Comparison of ENCODE assay signal across 18 cellular contexts in the genomic region with DNA sequence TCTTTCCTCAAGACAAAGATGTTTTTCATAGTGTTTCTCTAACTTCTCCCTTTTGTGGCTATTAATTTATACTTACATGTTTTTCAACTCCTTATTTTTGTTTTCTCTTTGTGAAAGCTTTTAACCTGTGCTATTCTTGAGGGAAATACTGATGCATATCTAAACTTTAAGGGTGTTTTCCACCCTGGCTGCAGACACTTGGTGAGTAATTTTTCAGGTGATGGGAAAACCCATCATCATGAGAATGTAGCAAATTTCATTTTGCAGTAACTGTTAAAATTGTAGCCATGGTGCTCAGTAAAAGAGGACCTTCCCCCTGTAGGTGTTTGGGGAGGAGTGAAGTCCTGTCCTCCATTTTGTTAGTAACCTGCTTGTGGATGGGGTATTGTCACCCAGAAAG.
DNase-seq lines count a peak whose midpoint lies in the region; ATAC-seq, FAIRE-seq and TF ChIP-seq lines count a peak whose summit lies in the region.
"Had no signal": no experiment of that assay in that cellular context is flagged by ENCODE, and none has a peak within 500 bp of the region (broad histone marks: within the 10 kb centered on the region; RNA-seq: fewer than 3 reads in every experiment).

No MANE protein-coding gene starts in this region.

- in situ Hi-C loops in GM12878 (cut with MboI): loop anchor here (25.0 kb wide), 2 partner anchors 101 to 1651 kb away; a partner anchor contains a TSS

- peaks cover 13% of the 10 kb centered on the region for H3K36me3 Mint-ChIP-seq in activated naive CD4-positive, alpha-beta T cell treated with anti-CD3 and anti-CD28 coated beads for 36 hours (ENCODE audit: low read depth)
- peaks cover 8% of the 10 kb centered on the region; the same call in 1 of the 2 replicates for H3K36me3 Mint-ChIP-seq in HFFc6 (ENCODE audit: low read depth)
- H3K36me3 Mint-ChIP-seq: type B pancreatic cell had no signal

- no peak overlapping the region for H3K4me3 Mint-ChIP-seq in activated naive CD4-positive, alpha-beta T cell treated with anti-CD3 and anti-CD28 coated beads for 36 hours
- H3K4me3 Mint-ChIP-seq in HFFc6: no peak overlapping the region
- H3K4me3 Mint-ChIP-seq: type B pancreatic cell had no signal

- no peak for FAIRE-seq in GM12878 (lab: Jason Lieb, UNC)

- H3K4me1 Mint-ChIP-seq in activated naive CD4-positive, alpha-beta T cell treated with anti-CD3 and anti-CD28 coated beads for 36 hours (ENCODE audit: low read depth): peaks cover 29% of the 10 kb centered on the region
- H3K4me1 Mint-ChIP-seq in HFFc6 (ENCODE audit: low read depth): no peaks in the 10 kb centered on the region

- no peaks in the 10 kb centered on the region for H3K27me3 ChIP-seq in GM12878 (replicated peaks in 1 of 2; ENCODE audit: control insufficient read depth in 2 of 2, insufficient read depth in 2 of 2, low read length in 1 of 2)
- H3K27me3 ChIP-seq: ovary had no signal

- ATAC-seq in GM21367 (IDR thresholded peaks at IDR 0.05; ENCODE audit: unreplicated experiment) (peak; percentile 47), HG02981 (IDR thresholded peaks at IDR 0.05; ENCODE audit: unreplicated experiment) (peak; percentile 63), GM12878 (peak; percentile 83), HG03039 (IDR thresholded peaks at IDR 0.05; ENCODE audit: unreplicated experiment) (no peak)
- ATAC-seq: left cardiac atrium had no signal

- BruUV-seq in GM12878 (replicated peaks; lab: Mats Ljungman, UMichigan): no TSS peak

- TF ChIP-seq EP300 in GM12878 (IDR thresholded peaks at IDR 0.05; ENCODE audit: borderline replicate concordance in 1 of 2, control insufficient read depth in 1 of 2, low read depth in 2 of 2, low read length in 2 of 2): peak in 1 of 2 experiments; percentile 57; a peak in 1 of 4 replicates

- peaks cover 4% of the 10 kb centered on the region for H3K9me3 ChIP-seq in GM12878 (replicated peaks; ENCODE audit: control insufficient read depth, insufficient read depth, low read length)
- H3K9me3 ChIP-seq: ovary had no signal

- H2AFZ ChIP-seq in GM12878 (ENCODE audit: control insufficient read depth, low read depth, low read length): peak overlapping the region; percentile 63

- H3K36me3 ChIP-seq in GM12878 (ENCODE audit: control insufficient read depth in 2 of 2, insufficient read depth in 2 of 2, low read length in 1 of 2): no peaks in the 10 kb centered on the region; a peak in 2 of 4 replicates
- H3K36me3 ChIP-seq: ovary had no signal

- H3K4me2 ChIP-seq in GM12878 (ENCODE audit: control insufficient read depth, insufficient read depth): 0 out of 2 replicates have a peak overlapping the region, but pooled peaks have one; percentile 30

- TF ChIP-seq POLR2A in GM12878 (IDR thresholded peaks at IDR 0.05; ENCODE audit: low read depth, low read length): no peak

- SMC1A ChIA-PET in GM12878 (lab: Charles Lee; ENCODE audit: uncharacterized antibody, unreplicated experiment): no interaction called here

- H3K4me1 ChIP-seq in GM12878 (ENCODE audit: control insufficient read depth, insufficient read depth, low read length): peaks cover 6% of the 10 kb centered on the region

- intact Hi-C loops in activated naive CD4-positive, alpha-beta T cell treated with anti-CD3 and anti-CD28 coated beads for 36 hours (cut with micrococcal nuclease): loop anchor here (1.0 to 10.0 kb wide), 6 partner anchors 21 to 448 kb away; a partner anchor contains a TSS
- intact Hi-C loops in GM12878 (cut with micrococcal nuclease; ENCODE audit: unreplicated experiment): loop anchor here (2.0 kb wide), 1 partner anchor 30 kb away; no protein-coding TSS in a partner anchor

- no peak overlapping the region for H3K4me3 ChIP-seq in GM12878
- H3K4me3 ChIP-seq: ovary had no signal

- no peak for TF ChIP-seq RAD21 in GM12878 (IDR thresholded peaks at IDR 0.05; ENCODE audit: insufficient read depth, low read depth, low read length)

- POLR2A ChIA-PET in GM12878 (lab: Charles Lee): interaction anchor here (1.3 kb wide), 1 partner anchor 9 kb away, joined by 4 read pairs; no protein-coding TSS in a partner anchor

- peak overlapping the region; percentile 71 for H3K27ac ChIP-seq in GM12878 (ENCODE audit: control insufficient read depth, insufficient read depth)
- H3K27ac ChIP-seq: ovary had no signal

- no peaks in the 10 kb centered on the region for H3K79me2 ChIP-seq in GM12878 (ENCODE audit: control insufficient read depth, insufficient read depth, low read length)

- H3K9me3 Mint-ChIP-seq in activated naive CD4-positive, alpha-beta T cell treated with anti-CD3 and anti-CD28 coated beads for 36 hours: peaks cover 14% of the 10 kb centered on the region
- peaks cover 7% of the 10 kb centered on the region; the same call in 1 of the 2 replicates for H3K9me3 Mint-ChIP-seq in HFFc6
- H3K9me3 Mint-ChIP-seq: type B pancreatic cell had no signal

- H4K20me1 ChIP-seq in GM12878 (ENCODE audit: control insufficient read depth, insufficient read depth): no peaks in the 10 kb centered on the region

- peak; percentile 49 for DNase-seq in activated naive CD4-positive, alpha-beta T cell treated with anti-CD3 and anti-CD28 coated beads for 36 hours
- no peak for DNase-seq in activated naive CD4-positive, alpha-beta T cell (lab: John Stamatoyannopoulos, UW)
- peak; percentile 70 for DNase-seq in GM12878 (ENCODE audit: low read depth, low spot score)
- no peak for DNase-seq in activated effector memory CD4-positive, alpha-beta T cell treated with anti-CD3 and anti-CD28 coated beads, Interleukin-2, amount 50 U/mL, for 16 hours
- DNase-seq in HFFc6: no peak
- DNase-seq: ACHN; activated CD4-positive, alpha-beta T cell treated with anti-CD3 and anti-CD28 coated beads, Interleukin-2, amount 50 U/mL, for 1 hour; activated gamma-delta T cell; hypothalamus; left cardiac atrium; NCI-H187; NCI-H446 treated with DMSO at 0.1 percent for 48 hours; ovary; T1000 had no signal

- RAD21 ChIA-PET in GM12878 (lab: Charles Lee; ENCODE audit: unreplicated experiment): interaction anchor here (2.0 kb wide), 1 partner anchor 8 kb away, joined by 7 read pairs; no protein-coding TSS in a partner anchor

- H3K27me3 Mint-ChIP-seq in activated naive CD4-positive, alpha-beta T cell treated with anti-CD3 and anti-CD28 coated beads for 36 hours (ENCODE audit: low read depth): no peaks in the 10 kb centered on the region
- no peaks in the 10 kb centered on the region; the same call in 1 of the 2 replicates for H3K27me3 Mint-ChIP-seq in HFFc6 (ENCODE audit: insufficient read depth)
- H3K27me3 Mint-ChIP-seq: type B pancreatic cell had no signal

- TF ChIP-seq CTCF in GM12878 (IDR thresholded peaks at IDR 0.05 in 2 of 3, conservative IDR thresholded peaks at IDR 0.05 in 1 of 3; ENCODE audit: control insufficient read depth in 2 of 3, extremely low read depth in 1 of 3, insufficient read depth in 1 of 3, low read depth in 3 of 3, low read length in 3 of 3): no peak
- TF ChIP-seq CTCF in HFFc6 (IDR thresholded peaks at IDR 0.05): no peak

- CTCF ChIA-PET in activated naive CD4-positive, alpha-beta T cell treated with anti-CD3 and anti-CD28 coated beads for 36 hours (lab: Charles Lee): no interaction called here
- CTCF ChIA-PET in GM12878 (lab: Yijun Ruan, JAX): no interaction called here

- H3K27ac Mint-ChIP-seq in activated naive CD4-positive, alpha-beta T cell treated with anti-CD3 and anti-CD28 coated beads for 36 hours: peak overlapping the region; percentile 70
- no peak overlapping the region for H3K27ac Mint-ChIP-seq in HFFc6
- H3K27ac Mint-ChIP-seq: type B pancreatic cell had no signal

- no peak overlapping the region for H3K9ac ChIP-seq in GM12878 (ENCODE audit: control insufficient read depth, insufficient read depth, low read length)

TF ChIP-seq in GM12878, 131 proteins besides CTCF, POLR2A, EP300 and RAD21 (continues in another document):
- TF ChIP-seq SMC3 (IDR thresholded peaks at IDR 0.05; ENCODE audit: borderline replicate concordance, low read length) (no peak), JUNB (IDR thresholded peaks at IDR 0.05) (peak; percentile 74), CBX5 (IDR thresholded peaks at IDR 0.05; ENCODE audit: low read depth) (no peak), YY1 (IDR thresholded peaks at IDR 0.05; ENCODE audit: low read depth, low read length) (peak; percentile 35), RB1 (IDR thresholded peaks at IDR 0.05; ENCODE audit: borderline replicate concordance) (no peak)
- TF ChIP-seq, protein P1, sequence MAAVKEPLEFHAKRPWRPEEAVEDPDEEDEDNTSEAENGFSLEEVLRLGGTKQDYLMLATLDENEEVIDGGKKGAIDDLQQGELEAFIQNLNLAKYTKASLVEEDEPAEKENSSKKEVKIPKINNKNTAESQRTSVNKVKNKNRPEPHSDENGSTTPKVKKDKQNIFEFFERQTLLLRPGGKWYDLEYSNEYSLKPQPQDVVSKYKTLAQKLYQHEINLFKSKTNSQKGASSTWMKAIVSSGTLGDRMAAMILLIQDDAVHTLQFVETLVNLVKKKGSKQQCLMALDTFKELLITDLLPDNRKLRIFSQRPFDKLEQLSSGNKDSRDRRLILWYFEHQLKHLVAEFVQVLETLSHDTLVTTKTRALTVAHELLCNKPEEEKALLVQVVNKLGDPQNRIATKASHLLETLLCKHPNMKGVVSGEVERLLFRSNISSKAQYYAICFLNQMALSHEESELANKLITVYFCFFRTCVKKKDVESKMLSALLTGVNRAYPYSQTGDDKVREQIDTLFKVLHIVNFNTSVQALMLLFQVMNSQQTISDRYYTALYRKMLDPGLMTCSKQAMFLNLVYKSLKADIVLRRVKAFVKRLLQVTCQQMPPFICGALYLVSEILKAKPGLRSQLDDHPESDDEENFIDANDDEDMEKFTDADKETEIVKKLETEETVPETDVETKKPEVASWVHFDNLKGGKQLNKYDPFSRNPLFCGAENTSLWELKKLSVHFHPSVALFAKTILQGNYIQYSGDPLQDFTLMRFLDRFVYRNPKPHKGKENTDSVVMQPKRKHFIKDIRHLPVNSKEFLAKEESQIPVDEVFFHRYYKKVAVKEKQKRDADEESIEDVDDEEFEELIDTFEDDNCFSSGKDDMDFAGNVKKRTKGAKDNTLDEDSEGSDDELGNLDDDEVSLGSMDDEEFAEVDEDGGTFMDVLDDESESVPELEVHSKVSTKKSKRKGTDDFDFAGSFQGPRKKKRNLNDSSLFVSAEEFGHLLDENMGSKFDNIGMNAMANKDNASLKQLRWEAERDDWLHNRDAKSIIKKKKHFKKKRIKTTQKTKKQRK (IDR thresholded peaks at IDR 0.05; ENCODE audit: low read depth, low read length): no peak
- TF ChIP-seq, protein P2, sequence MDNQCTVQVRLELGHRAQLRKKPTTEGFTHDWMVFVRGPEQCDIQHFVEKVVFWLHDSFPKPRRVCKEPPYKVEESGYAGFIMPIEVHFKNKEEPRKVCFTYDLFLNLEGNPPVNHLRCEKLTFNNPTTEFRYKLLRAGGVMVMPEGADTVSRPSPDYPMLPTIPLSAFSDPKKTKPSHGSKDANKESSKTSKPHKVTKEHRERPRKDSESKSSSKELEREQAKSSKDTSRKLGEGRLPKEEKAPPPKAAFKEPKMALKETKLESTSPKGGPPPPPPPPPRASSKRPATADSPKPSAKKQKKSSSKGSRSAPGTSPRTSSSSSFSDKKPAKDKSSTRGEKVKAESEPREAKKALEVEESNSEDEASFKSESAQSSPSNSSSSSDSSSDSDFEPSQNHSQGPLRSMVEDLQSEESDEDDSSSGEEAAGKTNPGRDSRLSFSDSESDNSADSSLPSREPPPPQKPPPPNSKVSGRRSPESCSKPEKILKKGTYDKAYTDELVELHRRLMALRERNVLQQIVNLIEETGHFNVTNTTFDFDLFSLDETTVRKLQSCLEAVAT (IDR thresholded peaks at IDR 0.05): no peak

Comparison
In these comparisons a context has a peak if more than half of its experiments do, and no peak if none do; other contexts are left out.
1. DNase-seq: peak in activated naive CD4-positive, alpha-beta T cell treated with anti-CD3 and anti-CD28 coated beads for 36 hours (single experiment) and GM12878 (single experiment); none in activated naive CD4-positive, alpha-beta T cell (0 of 4), activated effector memory CD4-positive, alpha-beta T cell treated with anti-CD3 and anti-CD28 coated beads, Interleukin-2, amount 50 U/mL, for 16 hours (single experiment) and HFFc6 (single experiment).